In genomic region chr2:239253705-239254104, GRCh38 we compare ENCODE assay signal across 14 cellular contexts.
DNase-seq lines count a peak whose midpoint lies in the region; ATAC-seq and TF ChIP-seq lines count a peak whose summit lies in the region.
"Had no signal": no experiment of that assay in that cellular context is flagged by ENCODE, and none has a peak within 500 bp of the region (broad histone marks: within the 10 kb centered on the region; RNA-seq: fewer than 3 reads in every experiment).

No MANE protein-coding gene starts in this region.

- POLR2A ChIA-PET in IMR-90 (lab: Charles Lee; ENCODE audit: unreplicated experiment): no interaction called here

- ATAC-seq in IMR-90 (ENCODE audit: low read depth) (no peak), right cardiac atrium (no peak), HG02885 (IDR thresholded peaks at IDR 0.05; ENCODE audit: poor library complexity, unreplicated experiment) (no peak)
- ATAC-seq in stimulated activated naive B cell treated with anti-CD40 and anti-IgM and Interleukin-4, amounts not matched to agents 10 μg/mL and 1 μg/mL and 100 μg/mL, for 72 hours (replicated peaks): peak; percentile 26 to 43
- ATAC-seq: effector memory CD8-positive, alpha-beta T cell; Panc1 had no signal

- no peak overlapping the region for H2AK9ac ChIP-seq in IMR-90 (replicated peaks; ENCODE audit: low read depth, low read length, poor library complexity)

- no peak overlapping the region for H3K27ac Mint-ChIP-seq in activated T-cell treated with anti-CD3 and anti-CD28 coated beads, Interleukin-2, amount 50 U/mL, for 24 hours
- H3K27ac Mint-ChIP-seq in stimulated activated naive B cell treated with anti-CD40 and anti-IgM and Interleukin-4, amounts not matched to agents 10 μg/mL and 1 μg/mL and 100 μg/mL, for 72 hours: peak overlapping the region; percentile 82
- no peak overlapping the region for H3K27ac Mint-ChIP-seq in endothelial cell (ENCODE audit: unreplicated experiment)

- H4K5ac ChIP-seq in IMR-90 (ENCODE audit: low read depth, low read length): no peak overlapping the region

- WGBS in IMR-90 (ENCODE audit: extremely low coverage in 2 of 2, insufficient read length in 1 of 2), 2 experiments: no CpG with 5 or more reads among the region's 4 CpGs
- WGBS in right cardiac atrium: 81% methylated on average over 4 of the region's 4 CpGs

- H3K4me3 ChIP-seq in IMR-90 (ENCODE audit: insufficient read depth, low read depth, low read length) (no peak overlapping the region), right cardiac atrium (ENCODE audit: low read length) (no peak overlapping the region)

- dilution Hi-C loops in IMR-90 (cut with HindIII; ENCODE audit: low sequenced_read_pairs, unreplicated experiment): no loop called here

- H3K4me1 Mint-ChIP-seq in activated T-cell treated with anti-CD3 and anti-CD28 coated beads, Interleukin-2, amount 50 U/mL, for 24 hours (ENCODE audit: low read depth): peaks cover 83% of the 10 kb centered on the region
- H3K4me1 Mint-ChIP-seq in stimulated activated naive B cell treated with anti-CD40 and anti-IgM and Interleukin-4, amounts not matched to agents 10 μg/mL and 1 μg/mL and 100 μg/mL, for 72 hours: peaks cover 43 to 63% of the 10 kb centered on the region in 2 donors
- H3K4me1 Mint-ChIP-seq in endothelial cell (ENCODE audit: unreplicated experiment): peaks cover 6% of the 10 kb centered on the region

- H3K9me3 Mint-ChIP-seq in activated T-cell treated with anti-CD3 and anti-CD28 coated beads, Interleukin-2, amount 50 U/mL, for 24 hours: peaks cover 8% of the 10 kb centered on the region
- peaks cover 11% of the 10 kb centered on the region in 2 donors for H3K9me3 Mint-ChIP-seq in stimulated activated naive B cell treated with anti-CD40 and anti-IgM and Interleukin-4, amounts not matched to agents 10 μg/mL and 1 μg/mL and 100 μg/mL, for 72 hours
- no peaks in the 10 kb centered on the region for H3K9me3 Mint-ChIP-seq in endothelial cell (ENCODE audit: unreplicated experiment)

- CTCF ChIA-PET in IMR-90 (lab: Yijun Ruan, JAX): no interaction called here

- no peak overlapping the region for H2AFZ ChIP-seq in IMR-90 (replicated peaks; ENCODE audit: low read length, poor library complexity)

- no peak for TF ChIP-seq POLR2A in IMR-90 (IDR thresholded peaks at IDR 0.05; ENCODE audit: low read depth, low read length)

- no peaks in the 10 kb centered on the region for H3K36me3 ChIP-seq in IMR-90 (ENCODE audit: control insufficient read depth, insufficient read depth, low read length)
- H3K36me3 ChIP-seq: thoracic aorta had no signal

- no peak overlapping the region for H3K4me3 Mint-ChIP-seq in activated T-cell treated with anti-CD3 and anti-CD28 coated beads, Interleukin-2, amount 50 U/mL, for 24 hours
- H3K4me3 Mint-ChIP-seq in stimulated activated naive B cell treated with anti-CD40 and anti-IgM and Interleukin-4, amounts not matched to agents 10 μg/mL and 1 μg/mL and 100 μg/mL, for 72 hours: peak overlapping the region; percentile 80
- no peak overlapping the region for H3K4me3 Mint-ChIP-seq in endothelial cell (ENCODE audit: unreplicated experiment)

- peaks cover 12% of the 10 kb centered on the region for H3K36me3 Mint-ChIP-seq in activated T-cell treated with anti-CD3 and anti-CD28 coated beads, Interleukin-2, amount 50 U/mL, for 24 hours (ENCODE audit: low read depth)
- peaks cover 18 to 37% of the 10 kb centered on the region in 2 donors for H3K36me3 Mint-ChIP-seq in stimulated activated naive B cell treated with anti-CD40 and anti-IgM and Interleukin-4, amounts not matched to agents 10 μg/mL and 1 μg/mL and 100 μg/mL, for 72 hours
- no peaks in the 10 kb centered on the region for H3K36me3 Mint-ChIP-seq in endothelial cell (ENCODE audit: low read depth, unreplicated experiment)

- no peaks in the 10 kb centered on the region for H3K27me3 Mint-ChIP-seq in activated T-cell treated with anti-CD3 and anti-CD28 coated beads, Interleukin-2, amount 50 U/mL, for 24 hours
- H3K27me3 Mint-ChIP-seq in stimulated activated naive B cell treated with anti-CD40 and anti-IgM and Interleukin-4, amounts not matched to agents 10 μg/mL and 1 μg/mL and 100 μg/mL, for 72 hours: peaks cover 57 to 65% of the 10 kb centered on the region in 2 donors
- no peaks in the 10 kb centered on the region for H3K27me3 Mint-ChIP-seq in endothelial cell (ENCODE audit: unreplicated experiment)
- H3K27me3 Mint-ChIP-seq: effector memory CD8-positive, alpha-beta T cell had no signal

- H3K27ac ChIP-seq in IMR-90 (ENCODE audit: insufficient read depth, low read length) (no peak overlapping the region), right cardiac atrium (ENCODE audit: low read length) (peak overlapping the region; percentile 51)

- no peak for TF ChIP-seq RAD21 in IMR-90 (IDR thresholded peaks at IDR 0.05; ENCODE audit: low read length)

- TF ChIP-seq CTCF in IMR-90 (conservative IDR thresholded peaks at IDR 0.05; ENCODE audit: low read depth, low read length) (no peak), endothelial cell (IDR thresholded peaks at IDR 0.05; ENCODE audit: unreplicated experiment) (no peak)

- H3K79me1 ChIP-seq in IMR-90 (ENCODE audit: low read depth in 1 of 2, low read length in 2 of 2): peaks cover 34 to 71% of the 10 kb centered on the region in 2 experiments

- H3K23ac ChIP-seq in IMR-90 (ENCODE audit: low read depth, low read length): 0 out of 2 replicates have a peak overlapping the region, but pooled peaks have one; percentile 38

- 0 out of 2 replicates have a peak overlapping the region, but pooled peaks have one; percentile 14 for H3K14ac ChIP-seq in IMR-90 (replicated peaks; ENCODE audit: low read depth, low read length)

- no peak overlapping the region for H2BK15ac ChIP-seq in IMR-90 (ENCODE audit: low read depth, low read length)

- H4K8ac ChIP-seq in IMR-90 (ENCODE audit: low read depth in 2 of 2, low read length in 2 of 2): no peak overlapping the region

- no TSS peak for BruUV-seq in IMR-90 (replicated peaks; lab: Mats Ljungman, UMichigan)

- peaks cover 16% of the 10 kb centered on the region for H3K9me1 ChIP-seq in IMR-90 (ENCODE audit: insufficient read depth, low read length)

- peak; percentile 29 for DNase-seq in activated T-cell treated with anti-CD3 and anti-CD28 coated beads, Interleukin-2, amount 50 U/mL, for 24 hours
- DNase-seq in activated T-cell treated with anti-CD3 and anti-CD28 coated beads for 4 hours (no peak), IMR-90 (no peak), right cardiac atrium (peak in 1 of 3 donors; percentile 15), endothelial cell (ENCODE audit: low spot score) (no peak), HCEC 1CT (no peak)
- DNase-seq in stimulated activated naive B cell treated with anti-CD40 and anti-IgM and Interleukin-4, amounts not matched to agents 10 μg/mL and 1 μg/mL and 100 μg/mL, for 72 hours: no peak
- DNase-seq: activated CD8-positive, alpha-beta memory T cell treated with anti-CD3 and anti-CD28 coated beads, Interleukin-2, amount 50 U/mL, for 48 hours; DMS153; effector memory CD8-positive, alpha-beta T cell; glutamatergic neuron had no signal

- no peak overlapping the region for H3K4me2 ChIP-seq in IMR-90 (ENCODE audit: low read depth, low read length)

- no peak overlapping the region for H3K4ac ChIP-seq in IMR-90 (ENCODE audit: low read depth, low read length)

- no peak overlapping the region for H3K18ac ChIP-seq in IMR-90 (ENCODE audit: low read depth, low read length)

- no peak overlapping the region for H3K9ac ChIP-seq in IMR-90 (ENCODE audit: low read depth, low read length)

- in situ Hi-C loops in IMR-90 (cut with MboI; ENCODE audit: low sequenced_read_pairs): no loop called here

- no peak overlapping the region for H2BK5ac ChIP-seq in IMR-90 (ENCODE audit: low read depth, low read length, poor library complexity, severe bottlenecking)

- H2AK5ac ChIP-seq in IMR-90 (ENCODE audit: low read depth, low read length): no peak overlapping the region

- no peaks in the 10 kb centered on the region; the same call in 1 of the 2 replicates for H3K9me3 ChIP-seq in IMR-90 (ENCODE audit: control insufficient read depth, insufficient read depth, low read length)
- H3K9me3 ChIP-seq in right cardiac atrium (ENCODE audit: control insufficient read depth, low read length): no peaks in the 10 kb centered on the region
- H3K9me3 ChIP-seq: thoracic aorta had no signal

- no peak overlapping the region for H3K56ac ChIP-seq in IMR-90 (ENCODE audit: extremely low read depth, insufficient read depth, low read length)

- no peak overlapping the region for H2BK20ac ChIP-seq in IMR-90 (ENCODE audit: low read depth, low read length)

- intact Hi-C loops in IMR-90 (cut with micrococcal nuclease): no loop called here
- intact Hi-C loops in right cardiac atrium (cut with DNase I): no loop called here

- H3K27me3 ChIP-seq in IMR-90 (ENCODE audit: control insufficient read depth, insufficient read depth, low read length) (no peaks in the 10 kb centered on the region), right cardiac atrium (ENCODE audit: control insufficient read depth, insufficient read depth) (no peaks in the 10 kb centered on the region)

- no peaks in the 10 kb centered on the region for H4K20me1 ChIP-seq in IMR-90 (ENCODE audit: insufficient read depth, low read length)

- no peak overlapping the region for H2BK120ac ChIP-seq in IMR-90 (ENCODE audit: low read depth, low read length)

- H4K91ac ChIP-seq in IMR-90 (ENCODE audit: insufficient read depth, low read depth, low read length): no peak overlapping the region

- H3K4me1 ChIP-seq in IMR-90 (ENCODE audit: control insufficient read depth, insufficient read depth, low read length): peaks cover 18% of the 10 kb centered on the region
- peaks cover 4% of the 10 kb centered on the region for H3K4me1 ChIP-seq in right cardiac atrium (ENCODE audit: control insufficient read depth, insufficient read depth, low read length)

TF ChIP-seq in IMR-90, 13 proteins besides CTCF, POLR2A, EP300 and RAD21:
- TF ChIP-seq USF2 (IDR thresholded peaks at IDR 0.05; ENCODE audit: low read depth, low read length): no peak
TF ChIP-seq in IMR-90: peak in this region for 0.

Comparison
In these comparisons a context has a peak if more than half of its experiments do, and no peak if none do; other contexts are left out.
1. H3K4me3 Mint-ChIP-seq: peak in stimulated activated naive B cell treated with anti-CD40 and anti-IgM and Interleukin-4, amounts not matched to agents 10 μg/mL and 1 μg/mL and 100 μg/mL, for 72 hours (2 of 2); none in activated T-cell treated with anti-CD3 and anti-CD28 coated beads, Interleukin-2, amount 50 U/mL, for 24 hours (single experiment) and endothelial cell (single experiment).
2. ATAC-seq: peak in stimulated activated naive B cell treated with anti-CD40 and anti-IgM and Interleukin-4, amounts not matched to agents 10 μg/mL and 1 μg/mL and 100 μg/mL, for 72 hours (2 of 2); none in IMR-90 (single experiment), right cardiac atrium (0 of 2) and HG02885 (single experiment).